In the genomic region with DNA sequence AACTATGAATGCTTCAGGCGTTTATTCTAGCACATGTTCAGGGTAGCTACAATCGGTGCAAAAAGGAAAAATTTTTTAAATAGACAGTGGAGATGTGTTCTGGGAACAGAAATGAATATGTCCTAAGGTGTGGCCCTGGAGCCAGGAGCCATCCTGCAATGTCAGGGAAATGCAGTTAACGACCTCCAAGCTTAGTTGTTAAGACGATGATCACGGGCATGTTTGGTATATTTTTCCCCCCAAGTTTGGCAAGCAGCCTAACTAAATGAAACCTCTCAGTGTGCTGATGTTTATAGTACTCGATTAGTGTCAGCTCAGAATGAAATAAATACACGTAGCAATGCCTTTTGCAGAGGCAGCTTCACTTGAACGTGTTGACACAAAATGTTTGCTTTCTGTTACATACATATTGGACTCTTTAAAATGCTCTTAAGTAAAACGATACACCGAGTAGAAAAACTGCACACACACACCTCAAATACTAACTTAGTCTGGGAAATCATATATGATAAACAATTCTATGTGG, we compare ENCODE assay signal across 1 cellular context.
TF ChIP-seq lines count a peak whose summit lies in the region.

No MANE protein-coding gene starts in this region.

TF ChIP-seq in HEK293, 187 proteins besides CTCF, POLR2A, EP300 and RAD21 (continued from another document):
- no peak for TF ChIP-seq TSHZ1 (tag by site-specific recombination; IDR thresholded peaks at IDR 0.05; ENCODE audit: borderline replicate concordance)
- no peak for TF ChIP-seq ZNF707 (tag by site-specific recombination; IDR thresholded peaks at IDR 0.05)
- peak; percentile 94 for TF ChIP-seq ZSCAN30 (tag by site-specific recombination; IDR thresholded peaks at IDR 0.05)
- TF ChIP-seq ZNF221 (tag by site-specific recombination; IDR thresholded peaks at IDR 0.05; ENCODE audit: borderline replicate concordance): no peak
- no peak for TF ChIP-seq ZNF391 (tag by site-specific recombination; IDR thresholded peaks at IDR 0.05; ENCODE audit: borderline replicate concordance, low read depth)
- TF ChIP-seq ZNF580 (tag by site-specific recombination; IDR thresholded peaks at IDR 0.05): no peak
- TF ChIP-seq, protein P1, sequence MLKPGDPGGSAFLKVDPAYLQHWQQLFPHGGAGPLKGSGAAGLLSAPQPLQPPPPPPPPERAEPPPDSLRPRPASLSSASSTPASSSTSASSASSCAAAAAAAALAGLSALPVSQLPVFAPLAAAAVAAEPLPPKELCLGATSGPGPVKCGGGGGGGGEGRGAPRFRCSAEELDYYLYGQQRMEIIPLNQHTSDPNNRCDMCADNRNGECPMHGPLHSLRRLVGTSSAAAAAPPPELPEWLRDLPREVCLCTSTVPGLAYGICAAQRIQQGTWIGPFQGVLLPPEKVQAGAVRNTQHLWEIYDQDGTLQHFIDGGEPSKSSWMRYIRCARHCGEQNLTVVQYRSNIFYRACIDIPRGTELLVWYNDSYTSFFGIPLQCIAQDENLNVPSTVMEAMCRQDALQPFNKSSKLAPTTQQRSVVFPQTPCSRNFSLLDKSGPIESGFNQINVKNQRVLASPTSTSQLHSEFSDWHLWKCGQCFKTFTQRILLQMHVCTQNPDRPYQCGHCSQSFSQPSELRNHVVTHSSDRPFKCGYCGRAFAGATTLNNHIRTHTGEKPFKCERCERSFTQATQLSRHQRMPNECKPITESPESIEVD (tag by site-specific recombination; IDR thresholded peaks at IDR 0.05): peak; percentile 93
- no peak; the same call in 1 of the 2 replicates for TF ChIP-seq ZNF610 (tag by site-specific recombination; IDR thresholded peaks at IDR 0.05; ENCODE audit: borderline replicate concordance)
- TF ChIP-seq ZNF266 (tag by site-specific recombination; IDR thresholded peaks at IDR 0.05; ENCODE audit: low read depth): no peak
- 0 out of 2 replicates have a peak, but pooled peaks have one; percentile 21 for TF ChIP-seq ZNF664 (tag by site-specific recombination; IDR thresholded peaks at IDR 0.05)
- no peak for TF ChIP-seq ZNF366 (tag by site-specific recombination; conservative IDR thresholded peaks at IDR 0.05)
- no peak for TF ChIP-seq ZNF518A (tag by site-specific recombination; conservative IDR thresholded peaks at IDR 0.05; ENCODE audit: low read depth)
- TF ChIP-seq ZNF544 (tag by site-specific recombination; IDR thresholded peaks at IDR 0.05): no peak
- no peak for TF ChIP-seq HOXA7 (CRISPR knock-in tag; IDR thresholded peaks at IDR 0.05; ENCODE audit: borderline replicate concordance)
- no peak for TF ChIP-seq PRDM1 (tag by site-specific recombination; IDR thresholded peaks at IDR 0.05)
- TF ChIP-seq ZNF48 (tag by site-specific recombination; IDR thresholded peaks at IDR 0.05): no peak
- TF ChIP-seq ZNF302 (tag by site-specific recombination; IDR thresholded peaks at IDR 0.05; ENCODE audit: low read depth): no peak
- no peak for TF ChIP-seq ZNF114 (tag by site-specific recombination; IDR thresholded peaks at IDR 0.05)
- no peak for TF ChIP-seq ZNF398 (tag by site-specific recombination; IDR thresholded peaks at IDR 0.05)
- no peak for TF ChIP-seq ZNF335 (tag by site-specific recombination; conservative IDR thresholded peaks at IDR 0.05)
- no peak for TF ChIP-seq ZNF777 (tag by site-specific recombination; IDR thresholded peaks at IDR 0.05; ENCODE audit: borderline replicate concordance)
- TF ChIP-seq ZNF660 (tag by site-specific recombination; IDR thresholded peaks at IDR 0.05): no peak
